ENCODE assay signal across 8 cellular contexts in the genomic region with DNA sequence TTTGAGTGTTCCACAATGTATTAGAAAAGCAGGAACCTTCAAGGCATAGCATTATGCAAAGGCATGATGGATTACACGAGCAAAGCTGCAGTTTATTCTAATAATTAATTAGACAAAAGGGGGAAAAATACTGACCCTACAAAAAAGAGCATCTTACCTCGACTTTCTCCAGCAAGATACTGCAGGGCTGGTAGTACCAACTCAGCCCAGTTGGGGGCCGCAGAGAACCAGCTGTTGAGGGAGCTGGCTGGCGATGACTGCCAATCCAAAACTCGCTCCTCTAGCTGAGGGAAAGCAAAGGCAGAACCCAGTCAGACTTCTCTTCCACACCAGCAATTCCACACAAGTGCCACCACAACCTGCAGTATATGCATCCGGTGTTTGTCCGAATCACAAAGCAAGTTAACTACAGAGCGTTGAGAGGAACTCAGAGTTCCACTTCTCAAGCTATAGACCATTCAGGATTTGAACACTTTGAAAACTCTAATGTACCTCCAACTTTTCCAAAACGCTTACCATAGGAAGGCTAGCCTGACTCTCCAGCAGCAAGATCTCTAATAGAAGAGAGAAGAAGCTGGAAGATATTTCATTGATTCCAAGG. TPM values are rescaled to one million over a fixed set of nuclear protein-coding genes. Genes with fewer than 3 reads are reported as not detected.
DNase-seq lines count a peak whose midpoint lies in the region; ATAC-seq and TF ChIP-seq lines count a peak whose summit lies in the region.

No MANE protein-coding gene starts in this region.

- DNase-seq in CD8-positive, alpha-beta T cell, result peak; percentile 13 to 64 (median 47)
- DNase-seq in GM19238 (ENCODE audit: insufficient read length, low spot score) (peak; percentile 19), M059J (ENCODE audit: low read depth) (peak; percentile 29), fibroblast of villous mesenchyme (ENCODE audit: low read depth) (peak; percentile 21), tibial nerve (ENCODE audit: low spot score in 2 of 2) (no peak)
- peak; percentile 68 for DNase-seq in activated CD8-positive, alpha-beta memory T cell treated with anti-CD3 and anti-CD28 coated beads, Interleukin-2, amount 50 U/mL, for 48 hours
- peak; percentile 28 to 48 for DNase-seq in stimulated activated CD4-positive, alpha-beta T cell treated with anti-CD3 and anti-CD28 coated beads, Interleukin-2, amount 100 ng/mL, for 48 hours

- POLR2A ChIA-PET in CD8-positive, alpha-beta T cell (lab: Charles Lee), result no interaction called here

- peak; percentile 60 for TF ChIP-seq CTCF in CD8-positive, alpha-beta T cell (IDR thresholded peaks at IDR 0.05)
- peak; percentile 69 for TF ChIP-seq CTCF in fibroblast of villous mesenchyme (IDR thresholded peaks at IDR 0.05; ENCODE audit: insufficient read depth, low read depth, low read length)
- peak in 2 of 5 experiments; percentile 15 to 26 for TF ChIP-seq CTCF in tibial nerve (IDR thresholded peaks at IDR 0.05)

- TF ChIP-seq POLR2A in tibial nerve (IDR thresholded peaks at IDR 0.05), result no peak

- H3K4me1 Mint-ChIP-seq in CD8-positive, alpha-beta T cell (ENCODE audit: low read depth), result no peaks in the 10 kb centered on the region

- no peaks in the 10 kb centered on the region for H3K27me3 Mint-ChIP-seq in CD8-positive, alpha-beta T cell (ENCODE audit: low read depth)

- no peak overlapping the region for H3K4me3 Mint-ChIP-seq in CD8-positive, alpha-beta T cell

- no peaks in the 10 kb centered on the region for H3K27me3 ChIP-seq in CD8-positive, alpha-beta T cell (ENCODE audit: insufficient read depth, low read length)
- H3K27me3 ChIP-seq in tibial nerve, result no peaks in the 10 kb centered on the region

- WGBS in tibial nerve, 2 donors, result 73 to 77% methylated on average over 9 of the region's 9 CpGs

- no peaks in the 10 kb centered on the region for H3K9me3 Mint-ChIP-seq in CD8-positive, alpha-beta T cell

- peak; percentile 82 for ATAC-seq in CD8-positive, alpha-beta T cell
- no peak for ATAC-seq in GM19397 (IDR thresholded peaks at IDR 0.05; ENCODE audit: unreplicated experiment)

- H3K36me3 ChIP-seq in CD8-positive, alpha-beta T cell (ENCODE audit: insufficient read depth, low read length), result peaks cover 63% of the 10 kb centered on the region
- H3K36me3 ChIP-seq in tibial nerve, result peaks cover 4 to 100% (median 61%) of the 10 kb centered on the region in 3 donors

- H3K4me1 ChIP-seq in CD8-positive, alpha-beta T cell (ENCODE audit: insufficient read depth, low read length), result no peaks in the 10 kb centered on the region
- no peaks in the 10 kb centered on the region for H3K4me1 ChIP-seq in tibial nerve

- no peak for TF ChIP-seq EP300 in tibial nerve (IDR thresholded peaks at IDR 0.05)

- CTCF ChIA-PET in CD8-positive, alpha-beta T cell (lab: Charles Lee), result interaction anchor here (0.6 to 3.5 kb wide), 14 partner anchors 9 to 1843 kb away, joined by 3 to 19 read pairs (median 5); no protein-coding TSS in a partner anchor

- H3K27ac Mint-ChIP-seq in CD8-positive, alpha-beta T cell, result no peak overlapping the region

- H3K36me3 Mint-ChIP-seq in CD8-positive, alpha-beta T cell, result peaks cover 98% of the 10 kb centered on the region

- intact Hi-C loops in CD8-positive, alpha-beta T cell (cut with DNase I, micrococcal nuclease), result loop anchor here in 1 of 2 experiments (1.0 to 2.0 kb wide), 2 partner anchors 96 to 251 kb away; no protein-coding TSS in a partner anchor

- H3K27ac ChIP-seq in CD8-positive, alpha-beta T cell (ENCODE audit: low read depth, low read length), result no peak overlapping the region
- no peak overlapping the region for H3K27ac ChIP-seq in tibial nerve

- no peak overlapping the region for H3K4me3 ChIP-seq in CD8-positive, alpha-beta T cell (ENCODE audit: low read depth, low read length)
- H3K4me3 ChIP-seq in fibroblast of villous mesenchyme (ENCODE audit: low read depth, low read length) (no peak overlapping the region), tibial nerve (no peak overlapping the region)

- H3K9me3 ChIP-seq in CD8-positive, alpha-beta T cell (ENCODE audit: low read length), result no peaks in the 10 kb centered on the region
- no peaks in the 10 kb centered on the region for H3K9me3 ChIP-seq in tibial nerve

RNA-seq across cellular contexts. Expression of a gene that starts 13.7 kb away (rescaled TPM):
- 10 to 100 TPM; 38.8 to 39.4 TPM for total RNA-seq in CD8-positive, alpha-beta T cell
- 21.2 and 26.0 TPM in 2 replicates for total RNA-seq in M059J (2014; rRNA removed; shearing (Covaris generic))
- total RNA-seq in fibroblast of villous mesenchyme, result 17.4 and 22.5 TPM in 2 replicates
- 10 to 100 TPM; 18.6 to 45.7 (median 30.7) TPM for total RNA-seq in tibial nerve

Comparison
In these comparisons a context has a peak if more than half of its experiments do, and no peak if none do; other contexts are left out.
1. DNase-seq: peak in CD8-positive, alpha-beta T cell (7 of 7), GM19238 (single experiment), M059J (single experiment), activated CD8-positive, alpha-beta memory T cell treated with anti-CD3 and anti-CD28 coated beads, Interleukin-2, amount 50 U/mL, for 48 hours (single experiment), fibroblast of villous mesenchyme (single experiment) and stimulated activated CD4-positive, alpha-beta T cell treated with anti-CD3 and anti-CD28 coated beads, Interleukin-2, amount 100 ng/mL, for 48 hours (2 of 2); none in tibial nerve (0 of 2).